In the genomic region with DNA sequence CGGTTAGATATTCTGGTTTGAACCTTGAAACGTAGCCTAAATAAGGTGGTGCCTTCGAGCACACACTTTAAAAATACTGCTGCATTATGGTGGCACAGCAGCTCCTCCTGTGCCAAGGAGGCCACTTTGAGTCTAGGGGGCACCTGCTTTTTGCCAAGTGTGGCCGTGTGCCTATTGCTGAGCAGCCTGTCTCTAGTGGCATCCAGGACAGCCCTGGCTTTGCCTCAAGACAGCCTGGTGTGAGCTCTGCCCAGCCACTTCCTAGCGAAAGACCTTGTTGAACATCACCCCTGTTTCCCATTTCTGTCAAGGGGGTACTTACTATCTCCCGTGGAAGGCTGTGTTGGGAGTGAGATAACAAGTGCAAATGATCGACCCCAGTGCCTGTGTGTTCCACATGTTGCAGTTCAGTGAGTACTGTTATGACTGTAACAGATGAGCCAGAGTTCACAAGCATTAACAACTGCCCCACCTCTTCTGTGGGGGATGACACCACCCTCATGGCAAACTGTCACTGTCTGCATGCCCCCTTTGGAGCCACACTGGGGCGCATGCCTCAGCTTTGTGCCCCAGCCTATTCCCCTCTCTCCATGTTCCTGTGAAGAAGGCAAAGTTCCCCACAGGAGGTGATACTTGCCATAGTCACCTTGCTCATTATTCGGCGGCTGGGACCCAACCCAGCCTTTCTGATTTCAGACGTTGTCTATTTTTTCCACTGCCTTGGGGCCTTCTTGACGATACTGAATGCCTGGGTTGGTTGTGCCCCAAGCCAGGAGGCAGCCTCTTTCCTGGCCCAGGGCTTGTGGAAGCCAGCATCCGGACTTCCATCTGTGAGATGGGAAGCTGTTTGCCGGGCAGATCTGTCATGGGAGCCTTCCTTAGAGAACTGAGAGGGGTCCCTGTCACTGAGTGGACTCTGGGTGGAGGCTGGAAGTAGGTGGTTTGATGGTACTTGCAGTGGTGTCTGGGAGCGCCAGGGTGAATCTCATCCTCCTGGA, we compare ENCODE assay signal across 1 cellular context.
TF ChIP-seq lines count a peak whose summit lies in the region.

No MANE protein-coding gene starts in this region.

TF ChIP-seq in K562, 482 proteins besides CTCF, POLR2A, EP300 and RAD21 (continued from another document):
- TF ChIP-seq, protein P1, sequence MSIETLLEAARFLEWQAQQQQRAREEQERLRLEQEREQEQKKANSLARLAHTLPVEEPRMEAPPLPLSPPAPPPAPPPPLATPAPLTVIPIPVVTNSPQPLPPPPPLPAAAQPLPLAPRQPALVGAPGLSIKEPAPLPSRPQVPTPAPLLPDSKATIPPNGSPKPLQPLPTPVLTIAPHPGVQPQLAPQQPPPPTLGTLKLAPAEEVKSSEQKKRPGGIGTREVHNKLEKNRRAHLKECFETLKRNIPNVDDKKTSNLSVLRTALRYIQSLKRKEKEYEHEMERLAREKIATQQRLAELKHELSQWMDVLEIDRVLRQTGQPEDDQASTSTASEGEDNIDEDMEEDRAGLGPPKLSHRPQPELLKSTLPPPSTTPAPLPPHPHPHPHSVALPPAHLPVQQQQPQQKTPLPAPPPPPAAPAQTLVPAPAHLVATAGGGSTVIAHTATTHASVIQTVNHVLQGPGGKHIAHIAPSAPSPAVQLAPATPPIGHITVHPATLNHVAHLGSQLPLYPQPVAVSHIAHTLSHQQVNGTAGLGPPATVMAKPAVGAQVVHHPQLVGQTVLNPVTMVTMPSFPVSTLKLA (conservative IDR thresholded peaks at IDR 0.05) = peak in 1 of 2 experiments; percentile 44; a peak in 1 of 4 replicates
TF ChIP-seq in K562: peak in this region for 4.
